8 cellular contexts compared by ENCODE assay signal in the genomic region with DNA sequence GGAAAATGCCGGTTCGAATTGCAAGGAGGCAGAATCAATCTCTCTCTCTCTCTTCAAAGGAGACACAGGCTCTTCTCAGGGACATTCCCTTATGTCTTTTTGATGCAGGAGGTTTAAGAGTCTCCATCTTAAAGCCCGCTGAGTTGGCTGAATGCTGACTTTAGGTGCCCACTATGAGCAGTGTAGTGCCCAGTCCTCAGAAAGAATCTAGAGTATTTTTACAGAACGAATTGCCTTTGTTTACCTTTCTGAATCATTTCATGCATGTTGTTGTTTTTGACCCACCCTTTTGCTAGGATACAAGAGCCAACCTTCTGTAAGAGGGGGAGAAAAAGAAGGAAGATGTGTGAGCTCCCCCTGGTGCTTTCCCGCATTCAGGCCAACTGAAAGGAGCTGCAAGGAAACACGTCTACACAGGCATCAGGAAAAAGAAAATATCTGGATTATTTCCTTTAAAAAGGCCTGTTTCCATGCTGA.
DNase-seq lines count a peak whose midpoint lies in the region; ATAC-seq and TF ChIP-seq lines count a peak whose summit lies in the region.

No MANE protein-coding gene starts in this region.

- no peaks in the 10 kb centered on the region for H3K9me2 ChIP-seq in hepatocyte (replicated peaks; ENCODE audit: insufficient read depth)

- ATAC-seq in gastrocnemius medialis (peak; percentile 58 to 66), HG03139 (IDR thresholded peaks at IDR 0.05; ENCODE audit: unreplicated experiment) (no peak), HG03571 (IDR thresholded peaks at IDR 0.05; ENCODE audit: unreplicated experiment) (no peak)

- intact Hi-C loops in adrenal gland (cut with DNase I): loop anchor here in 1 of 2 donors (10.0 kb wide), 1 partner anchor 437 kb away; no protein-coding TSS in a partner anchor
- intact Hi-C loops in gastrocnemius medialis (cut with DNase I; ENCODE audit: low total_unique reads): loop anchor here (1.0 to 10.0 kb wide), 7 partner anchors 189 to 796 kb away; no protein-coding TSS in a partner anchor

- 60 to 73% (median 62%) methylated on average over 6 of the region's 6 CpGs for WGBS in adrenal gland, 4 donors
- WGBS in hepatocyte (ENCODE audit: low lambda C conversion rate, missing lambda C conversion rate): 23% methylated on average over 6 of the region's 6 CpGs

- no peaks in the 10 kb centered on the region for H3K36me3 ChIP-seq in adrenal gland (replicated peaks in 1 of 2)
- no peaks in the 10 kb centered on the region for H3K36me3 ChIP-seq in hepatocyte (replicated peaks; ENCODE audit: insufficient read depth, low read depth)
- H3K36me3 ChIP-seq in gastrocnemius medialis: no peaks in the 10 kb centered on the region

- H3K27me3 ChIP-seq in adrenal gland: peaks cover 11% of the 10 kb centered on the region
- peaks cover 44% of the 10 kb centered on the region for H3K27me3 ChIP-seq in hepatocyte
- no peaks in the 10 kb centered on the region for H3K27me3 ChIP-seq in gastrocnemius medialis

- H3K4me1 ChIP-seq in adrenal gland (replicated peaks in 1 of 2) (peaks cover 0 to 6% of the 10 kb centered on the region in 2 donors), hepatocyte (ENCODE audit: insufficient read depth) (no peaks in the 10 kb centered on the region), gastrocnemius medialis (peaks cover 9 to 17% of the 10 kb centered on the region in 2 donors)

- H3K9me3 ChIP-seq in adrenal gland (replicated peaks in 1 of 3) (no peaks in the 10 kb centered on the region), hepatocyte (ENCODE audit: low read depth) (no peaks in the 10 kb centered on the region), gastrocnemius medialis (no peaks in the 10 kb centered on the region)

- H3K27ac ChIP-seq in adrenal gland (no peak overlapping the region), hepatocyte (no peak overlapping the region), gastrocnemius medialis (peak overlapping the region; percentile 74 to 80 (median 79))

- H3K4me2 ChIP-seq in hepatocyte: no peak overlapping the region

- peak; percentile 31 for TF ChIP-seq CTCF in NB4 (IDR thresholded peaks at IDR 0.05; ENCODE audit: low read depth, low read length)
- TF ChIP-seq CTCF in adrenal gland (IDR thresholded peaks at IDR 0.05): peak in 4 of 6 experiments; percentile 31 to 51 (median 45)
- peak; percentile 76 for TF ChIP-seq CTCF in hepatocyte (IDR thresholded peaks at IDR 0.05; ENCODE audit: poor library complexity)
- TF ChIP-seq CTCF in gastrocnemius medialis (IDR thresholded peaks at IDR 0.05 in 4 of 5, conservative IDR thresholded peaks at IDR 0.05 in 1 of 5): peak; percentile 47 to 76 (median 59)

- H3K4me3 ChIP-seq in NB4 (ENCODE audit: low read depth, low read length) (no peak overlapping the region), adrenal gland (no peak overlapping the region), hepatocyte (no peak overlapping the region), gastrocnemius medialis (no peak overlapping the region)

- H3K79me2 ChIP-seq in hepatocyte: no peaks in the 10 kb centered on the region

- DNase-seq in DMS 273 (lab: John Stamatoyannopoulos, UW; ENCODE audit: unreplicated experiment) (peak; percentile 79), NB4 (ENCODE audit: low read depth) (peak; percentile 10), adrenal gland (peak in 5 of 7 donors; percentile 16 to 75 (median 23)), hepatocyte (ENCODE audit: low spot score) (peak; percentile 73), gastrocnemius medialis (peak; percentile 30 to 36), T1000 (lab: John Stamatoyannopoulos, UW) (no peak)

- TF ChIP-seq POLR2A in NB4 (IDR thresholded peaks at IDR 0.05; ENCODE audit: extremely low read depth, insufficient read length) (no peak), adrenal gland (IDR thresholded peaks at IDR 0.05) (no peak), gastrocnemius medialis (IDR thresholded peaks at IDR 0.05) (no peak)

- H4K20me1 ChIP-seq in hepatocyte (ENCODE audit: insufficient read depth, poor library complexity, severe bottlenecking): no peaks in the 10 kb centered on the region

- H2AFZ ChIP-seq in hepatocyte: no peak overlapping the region

- in situ Hi-C loops in gastrocnemius medialis (cut with MboI; ENCODE audit: low sequenced_read_pairs in 4 of 4): loop anchor here (5.0 to 25.0 kb wide), 5 partner anchors 369 to 549 kb away; no protein-coding TSS in a partner anchor

Comparison
In these comparisons a context has a peak if more than half of its experiments do, and no peak if none do; other contexts are left out.
1. H3K27ac ChIP-seq: peak in gastrocnemius medialis (4 of 4); none in adrenal gland (0 of 5) and hepatocyte (single experiment).
2. ATAC-seq: peak in gastrocnemius medialis (2 of 2); none in HG03139 (single experiment) and HG03571 (single experiment).
3. Peak in every context shown above with its lines, with median percentiles within 50 percentile points of each other: CTCF ChIP-seq.